17 cellular contexts compared by ENCODE assay signal in the genomic region with DNA sequence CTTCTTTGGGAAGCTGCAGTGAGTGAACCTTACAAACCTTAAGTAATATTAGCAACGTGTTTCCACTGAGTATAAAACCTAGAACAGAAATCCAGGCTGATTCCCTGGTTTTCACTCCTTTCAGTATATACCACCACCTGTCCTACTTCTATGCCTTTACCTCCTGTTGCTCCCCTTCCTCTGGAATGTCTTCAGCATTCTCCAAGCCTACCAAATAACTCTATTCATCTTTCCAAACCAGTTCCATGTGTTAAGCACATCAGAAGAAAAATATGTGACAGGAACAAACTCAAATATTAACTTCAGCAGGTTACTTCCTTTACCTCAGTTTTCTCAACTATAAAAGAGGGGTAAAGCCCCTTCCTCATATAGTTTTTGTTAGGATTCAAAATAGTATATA. TPM values are rescaled to one million over a fixed set of nuclear protein-coding genes. Genes with fewer than 3 reads are reported as not detected.
DNase-seq lines count a peak whose midpoint lies in the region; ATAC-seq and TF ChIP-seq lines count a peak whose summit lies in the region.
"Had no signal": no experiment of that assay in that cellular context is flagged by ENCODE, and none has a peak within 500 bp of the region (broad histone marks: within the 10 kb centered on the region; RNA-seq: fewer than 3 reads in every experiment).

No MANE protein-coding gene starts in this region.

- H3K9me3 Mint-ChIP-seq in nephron = no peaks in the 10 kb centered on the region

- in situ Hi-C loops in brain microvascular endothelial cell (cut with HindIII; ENCODE audit: low pct_ligation_motif_present, low sequenced_read_pairs) = no loop called here

- intact Hi-C loops in lower lobe of right lung (cut with DNase I) = no loop called here

- H3K4me3 ChIP-seq in brain microvascular endothelial cell (ENCODE audit: low read depth, low read length) (no peak overlapping the region), upper lobe of left lung (no peak overlapping the region), lower lobe of right lung (no peak overlapping the region)
- H3K4me3 ChIP-seq: cardiac muscle cell, Peyer's patch had no signal

- peaks cover 31 to 42% (median 40%) of the 10 kb centered on the region in 4 donors for H3K4me1 ChIP-seq in upper lobe of left lung
- peaks cover 58% of the 10 kb centered on the region for H3K4me1 ChIP-seq in lower lobe of right lung

- no peaks in the 10 kb centered on the region for H3K9me3 ChIP-seq in upper lobe of left lung
- H3K9me3 ChIP-seq in lower lobe of right lung = no peaks in the 10 kb centered on the region
- H3K9me3 ChIP-seq: Peyer's patch had no signal

- H3K27me3 Mint-ChIP-seq in nephron (ENCODE audit: low read depth) = no peaks in the 10 kb centered on the region

- H3K4me3 Mint-ChIP-seq in nephron = peak overlapping the region in 1 of 3 experiments; percentile 6

- DNase-seq in M059J (ENCODE audit: low read depth) (peak; percentile 31), brain microvascular endothelial cell (no peak), upper lobe of left lung (no peak), lower lobe of right lung (no peak), DMS153 (lab: John Stamatoyannopoulos, UW) (no peak), retina (no peak)
- DNase-seq: activated CD4-positive, CD25-positive, alpha-beta regulatory T cell treated with anti-CD3 and anti-CD28 coated beads, Interleukin-2, amount 50 U/mL, for 72 hours; activated CD8-positive, alpha-beta memory T cell treated with anti-CD3 and anti-CD28 coated beads, Interleukin-2, amount 50 U/mL, for 48 hours; activated naive CD4-positive, alpha-beta T cell treated with anti-CD3 and anti-CD28 coated beads, Interleukin-2, amount 50 U/mL, for 16 hours; DMS79 treated with DMSO at 0.1 percent for 48 hours; head of caudate nucleus; NCI-H2029 treated with DMSO at 0.1 percent for 48 hours; NCI-H526 treated with DMSO at 0.1 percent for 48 hours; Peyer's patch; T-helper 1 cell had no signal

- H3K27me3 ChIP-seq in brain microvascular endothelial cell (replicated peaks) (no peaks in the 10 kb centered on the region), upper lobe of left lung (no peaks in the 10 kb centered on the region), lower lobe of right lung (ENCODE audit: low read depth) (no peaks in the 10 kb centered on the region)
- H3K27me3 ChIP-seq: cardiac muscle cell, Peyer's patch had no signal

- no peaks in the 10 kb centered on the region for H3K36me3 ChIP-seq in brain microvascular endothelial cell (replicated peaks)
- peaks cover 0 to 32% (median 3%) of the 10 kb centered on the region in 4 donors for H3K36me3 ChIP-seq in upper lobe of left lung
- peaks cover 40% of the 10 kb centered on the region for H3K36me3 ChIP-seq in lower lobe of right lung
- H3K36me3 ChIP-seq: cardiac muscle cell had no signal

- TF ChIP-seq EP300 in upper lobe of left lung (IDR thresholded peaks at IDR 0.05) = no peak

- TF ChIP-seq CTCF in brain microvascular endothelial cell (IDR thresholded peaks at IDR 0.05; ENCODE audit: low read depth, low read length, missing control alignments) (no peak), nephron (IDR thresholded peaks at IDR 0.05; ENCODE audit: unreplicated experiment in 3 of 3) (no peak), upper lobe of left lung (IDR thresholded peaks at IDR 0.05) (no peak), lower lobe of right lung (IDR thresholded peaks at IDR 0.05) (no peak)

- H3K4me1 Mint-ChIP-seq in nephron = peaks cover 66% of the 10 kb centered on the region

- WGBS in upper lobe of left lung, 2 donors = 67 to 75% methylated on average over 1 of the region's 1 CpG

- H3K27ac ChIP-seq in brain microvascular endothelial cell (peak overlapping the region; percentile 86), upper lobe of left lung (peak overlapping the region in 3 of 4 donors; percentile 50 to 77 (median 70)), lower lobe of right lung (no peak overlapping the region)
- H3K27ac ChIP-seq: cardiac muscle cell had no signal

- H3K27ac Mint-ChIP-seq in nephron = peak overlapping the region; percentile 91 to 94 (median 93)

- peaks cover 12% of the 10 kb centered on the region for H3K36me3 Mint-ChIP-seq in nephron (ENCODE audit: low read depth)

- no peak for TF ChIP-seq POLR2A in upper lobe of left lung (IDR thresholded peaks at IDR 0.05)

- ATAC-seq in upper lobe of left lung (ENCODE audit: low FRiP score in 2 of 2) (no peak), lower lobe of right lung (no peak)

RNA-seq across cellular contexts. Expression of a gene that starts 39.8 kb away (rescaled TPM):
- total RNA-seq in M059J (2014; rRNA removed; shearing (Covaris generic)) = 199 and 240 TPM in 2 replicates
- 100 to 1,000 TPM in 1 of 6 donors, 10 to 100 TPM in 5; 55.2 to 126 (median 68.8) TPM for total RNA-seq in upper lobe of left lung
- 76.6 TPM for total RNA-seq in lower lobe of right lung
